Comparison of ENCODE assay signal across 2 cellular contexts in the genomic region with DNA sequence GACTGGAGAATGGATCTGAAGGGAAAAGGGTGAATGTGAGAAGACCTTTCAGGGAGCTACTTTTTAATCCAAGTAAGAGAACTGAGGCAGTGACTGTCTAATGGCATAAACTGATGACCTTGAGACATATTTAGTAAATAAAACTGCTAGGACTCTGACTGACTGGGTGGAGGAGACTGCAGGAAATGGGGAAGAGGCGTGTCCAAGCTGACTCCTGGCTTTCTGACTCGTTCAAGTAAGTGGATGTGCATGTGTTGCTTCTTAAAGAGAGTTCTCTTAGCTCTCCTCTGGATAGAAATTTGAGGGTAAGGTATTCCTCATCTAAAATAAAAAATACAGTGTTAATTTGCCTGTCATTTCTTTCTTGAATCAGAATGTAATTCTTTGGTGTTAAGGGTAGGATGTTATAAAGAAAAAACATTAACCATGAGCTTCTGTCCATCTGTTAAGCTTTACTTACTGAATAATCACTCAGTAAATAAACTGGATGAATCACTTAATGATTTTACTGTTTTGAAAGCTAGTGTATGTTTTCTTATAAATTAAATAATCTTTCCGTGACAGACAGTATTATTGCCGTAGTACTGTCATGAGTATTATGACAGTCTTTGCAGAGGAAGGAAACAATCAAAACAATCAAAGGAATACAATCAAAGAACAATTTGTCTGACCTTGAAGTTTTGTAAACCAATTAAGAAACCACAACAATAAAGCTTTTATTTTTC.
TF ChIP-seq lines count a peak whose summit lies in the region.

No MANE protein-coding gene starts in this region.

TF ChIP-seq in GM23338, 12 proteins besides CTCF, POLR2A, EP300 and RAD21:
- TF ChIP-seq, protein P1, sequence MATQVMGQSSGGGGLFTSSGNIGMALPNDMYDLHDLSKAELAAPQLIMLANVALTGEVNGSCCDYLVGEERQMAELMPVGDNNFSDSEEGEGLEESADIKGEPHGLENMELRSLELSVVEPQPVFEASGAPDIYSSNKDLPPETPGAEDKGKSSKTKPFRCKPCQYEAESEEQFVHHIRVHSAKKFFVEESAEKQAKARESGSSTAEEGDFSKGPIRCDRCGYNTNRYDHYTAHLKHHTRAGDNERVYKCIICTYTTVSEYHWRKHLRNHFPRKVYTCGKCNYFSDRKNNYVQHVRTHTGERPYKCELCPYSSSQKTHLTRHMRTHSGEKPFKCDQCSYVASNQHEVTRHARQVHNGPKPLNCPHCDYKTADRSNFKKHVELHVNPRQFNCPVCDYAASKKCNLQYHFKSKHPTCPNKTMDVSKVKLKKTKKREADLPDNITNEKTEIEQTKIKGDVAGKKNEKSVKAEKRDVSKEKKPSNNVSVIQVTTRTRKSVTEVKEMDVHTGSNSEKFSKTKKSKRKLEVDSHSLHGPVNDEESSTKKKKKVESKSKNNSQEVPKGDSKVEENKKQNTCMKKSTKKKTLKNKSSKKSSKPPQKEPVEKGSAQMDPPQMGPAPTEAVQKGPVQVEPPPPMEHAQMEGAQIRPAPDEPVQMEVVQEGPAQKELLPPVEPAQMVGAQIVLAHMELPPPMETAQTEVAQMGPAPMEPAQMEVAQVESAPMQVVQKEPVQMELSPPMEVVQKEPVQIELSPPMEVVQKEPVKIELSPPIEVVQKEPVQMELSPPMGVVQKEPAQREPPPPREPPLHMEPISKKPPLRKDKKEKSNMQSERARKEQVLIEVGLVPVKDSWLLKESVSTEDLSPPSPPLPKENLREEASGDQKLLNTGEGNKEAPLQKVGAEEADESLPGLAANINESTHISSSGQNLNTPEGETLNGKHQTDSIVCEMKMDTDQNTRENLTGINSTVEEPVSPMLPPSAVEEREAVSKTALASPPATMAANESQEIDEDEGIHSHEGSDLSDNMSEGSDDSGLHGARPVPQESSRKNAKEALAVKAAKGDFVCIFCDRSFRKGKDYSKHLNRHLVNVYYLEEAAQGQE (IDR thresholded peaks at IDR 0.05; ENCODE audit: unreplicated experiment): no peak
- TF ChIP-seq STAT1 (IDR thresholded peaks at IDR 0.05; ENCODE audit: unreplicated experiment) (no peak), JUNB (IDR thresholded peaks at IDR 0.05; ENCODE audit: unreplicated experiment) (no peak), EZH2 (IDR thresholded peaks at IDR 0.05; ENCODE audit: low read depth, unreplicated experiment) (no peak)
- TF ChIP-seq, protein P2, sequence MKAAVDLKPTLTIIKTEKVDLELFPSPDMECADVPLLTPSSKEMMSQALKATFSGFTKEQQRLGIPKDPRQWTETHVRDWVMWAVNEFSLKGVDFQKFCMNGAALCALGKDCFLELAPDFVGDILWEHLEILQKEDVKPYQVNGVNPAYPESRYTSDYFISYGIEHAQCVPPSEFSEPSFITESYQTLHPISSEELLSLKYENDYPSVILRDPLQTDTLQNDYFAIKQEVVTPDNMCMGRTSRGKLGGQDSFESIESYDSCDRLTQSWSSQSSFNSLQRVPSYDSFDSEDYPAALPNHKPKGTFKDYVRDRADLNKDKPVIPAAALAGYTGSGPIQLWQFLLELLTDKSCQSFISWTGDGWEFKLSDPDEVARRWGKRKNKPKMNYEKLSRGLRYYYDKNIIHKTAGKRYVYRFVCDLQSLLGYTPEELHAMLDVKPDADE (IDR thresholded peaks at IDR 0.05): no peak

TF ChIP-seq in SK-N-SH, 30 proteins besides CTCF, POLR2A, EP300 and RAD21:
- TF ChIP-seq, protein P1 (IDR thresholded peaks at IDR 0.05; ENCODE audit: low read depth, low read length): no peak
- TF ChIP-seq, protein P3, sequence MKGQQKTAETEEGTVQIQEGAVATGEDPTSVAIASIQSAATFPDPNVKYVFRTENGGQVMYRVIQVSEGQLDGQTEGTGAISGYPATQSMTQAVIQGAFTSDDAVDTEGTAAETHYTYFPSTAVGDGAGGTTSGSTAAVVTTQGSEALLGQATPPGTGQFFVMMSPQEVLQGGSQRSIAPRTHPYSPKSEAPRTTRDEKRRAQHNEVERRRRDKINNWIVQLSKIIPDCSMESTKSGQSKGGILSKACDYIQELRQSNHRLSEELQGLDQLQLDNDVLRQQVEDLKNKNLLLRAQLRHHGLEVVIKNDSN (IDR thresholded peaks at IDR 0.05; ENCODE audit: borderline replicate concordance, low read depth): no peak
- TF ChIP-seq RFX5 (IDR thresholded peaks at IDR 0.05; ENCODE audit: low read length): no peak
- TF ChIP-seq FOXM1 (IDR thresholded peaks at IDR 0.05; ENCODE audit: low read depth): no peak
- no peak for TF ChIP-seq RXRA (IDR thresholded peaks at IDR 0.05; ENCODE audit: borderline replicate concordance, low read depth)
- no peak for TF ChIP-seq TEAD4 (IDR thresholded peaks at IDR 0.05; ENCODE audit: borderline replicate concordance, insufficient read depth)
- TF ChIP-seq CHD2 (IDR thresholded peaks at IDR 0.05; ENCODE audit: low read length, partially characterized antibody): no peak
- no peak for TF ChIP-seq TAF1 (IDR thresholded peaks at IDR 0.05; ENCODE audit: borderline replicate concordance, low read depth, low read length)
- no peak for TF ChIP-seq YY1 (IDR thresholded peaks at IDR 0.05; ENCODE audit: low read depth)
- TF ChIP-seq RCOR1 (IDR thresholded peaks at IDR 0.05; ENCODE audit: low read length): no peak
- no peak for TF ChIP-seq USF2 (IDR thresholded peaks at IDR 0.05; ENCODE audit: borderline replicate concordance, low read depth, low read length)
- no peak for TF ChIP-seq SIN3A (IDR thresholded peaks at IDR 0.05; ENCODE audit: borderline replicate concordance, low read depth, low read length)
- no peak for TF ChIP-seq FOXJ3 (CRISPR knock-in tag; IDR thresholded peaks at IDR 0.05)
- no peak for TF ChIP-seq POLR2AphosphoS5 (IDR thresholded peaks at IDR 0.05; ENCODE audit: low read depth, low read length)
- no peak for TF ChIP-seq GABPA (IDR thresholded peaks at IDR 0.05; ENCODE audit: low read depth)
- TF ChIP-seq GATA2 (CRISPR knock-in tag; IDR thresholded peaks at IDR 0.05): no peak
- no peak for TF ChIP-seq ZBTB33 (IDR thresholded peaks at IDR 0.05; ENCODE audit: borderline replicate concordance, low read depth)
- TF ChIP-seq, protein P4, sequence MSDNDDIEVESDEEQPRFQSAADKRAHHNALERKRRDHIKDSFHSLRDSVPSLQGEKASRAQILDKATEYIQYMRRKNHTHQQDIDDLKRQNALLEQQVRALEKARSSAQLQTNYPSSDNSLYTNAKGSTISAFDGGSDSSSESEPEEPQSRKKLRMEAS (IDR thresholded peaks at IDR 0.05; ENCODE audit: low read depth): no peak
- TF ChIP-seq IRF3 (IDR thresholded peaks at IDR 0.05; ENCODE audit: low read depth, low read length): no peak
